9 cellular contexts compared by ENCODE assay signal in genomic region chr1:88801575-88802208, GRCh38.
DNase-seq lines count a peak whose midpoint lies in the region; ATAC-seq, FAIRE-seq and TF ChIP-seq lines count a peak whose summit lies in the region.
"Had no signal": no experiment of that assay in that cellular context is flagged by ENCODE, and none has a peak within 500 bp of the region (broad histone marks: within the 10 kb centered on the region; RNA-seq: fewer than 3 reads in every experiment).

No MANE protein-coding gene starts in this region.

- ATAC-seq in GM12878 (no peak), GM21360 (IDR thresholded peaks at IDR 0.05; ENCODE audit: unreplicated experiment) (no peak)
- no peak for ATAC-seq in naive thymus-derived CD8-positive, alpha-beta T cell
- ATAC-seq in activated CD4-positive, alpha-beta T cell treated with anti-CD3 and anti-CD28 coated beads for 36 hours = no peak

- no peak for TF ChIP-seq RAD21 in GM12878 (IDR thresholded peaks at IDR 0.05; ENCODE audit: insufficient read depth, low read depth, low read length)

- in situ Hi-C loops in GM12878 (cut with MboI) = no loop called here

- SMC1A ChIA-PET in GM12878 (lab: Charles Lee; ENCODE audit: uncharacterized antibody, unreplicated experiment) = interaction anchor here (1.0 to 1.4 kb wide), 3 partner anchors 76 to 145 kb away, joined by 3 to 8 read pairs (median 4); no protein-coding TSS in a partner anchor

- no peaks in the 10 kb centered on the region for H3K27me3 ChIP-seq in GM12878 (replicated peaks in 1 of 2; ENCODE audit: control insufficient read depth in 2 of 2, insufficient read depth in 2 of 2, low read length in 1 of 2)
- H3K27me3 ChIP-seq in neutrophil = no peaks in the 10 kb centered on the region

- no peak for TF ChIP-seq EP300 in GM12878 (IDR thresholded peaks at IDR 0.05; ENCODE audit: borderline replicate concordance in 1 of 2, control insufficient read depth in 1 of 2, low read depth in 2 of 2, low read length in 2 of 2)

- TF ChIP-seq POLR2A in GM12878 (IDR thresholded peaks at IDR 0.05; ENCODE audit: low read depth, low read length) = no peak

- H3K36me3 ChIP-seq in GM12878 (ENCODE audit: control insufficient read depth in 2 of 2, insufficient read depth in 2 of 2, low read length in 1 of 2) (peaks cover 2 to 16% of the 10 kb centered on the region in 2 experiments; a peak in 3 of 4 replicates), neutrophil (peaks cover 28% of the 10 kb centered on the region)

- peak overlapping the region in 3 of 10 donors; percentile 21 to 25 (median 24) for H3K27ac Mint-ChIP-seq in naive thymus-derived CD8-positive, alpha-beta T cell
- H3K27ac Mint-ChIP-seq in activated CD4-positive, alpha-beta T cell treated with anti-CD3 and anti-CD28 coated beads for 36 hours = no peak overlapping the region

- H2AFZ ChIP-seq in GM12878 (ENCODE audit: control insufficient read depth, low read depth, low read length) = no peak overlapping the region

- RAD21 ChIA-PET in GM12878 (lab: Charles Lee; ENCODE audit: unreplicated experiment) = no interaction called here

- no peak overlapping the region for H3K4me2 ChIP-seq in GM12878 (ENCODE audit: control insufficient read depth, insufficient read depth)

- no TSS peak for BruUV-seq in GM12878 (replicated peaks; lab: Mats Ljungman, UMichigan)

- H3K27me3 Mint-ChIP-seq in naive thymus-derived CD8-positive, alpha-beta T cell = no peaks in the 10 kb centered on the region
- H3K27me3 Mint-ChIP-seq in activated CD4-positive, alpha-beta T cell treated with anti-CD3 and anti-CD28 coated beads for 36 hours = no peaks in the 10 kb centered on the region

- intact Hi-C loops in GM12878 (cut with micrococcal nuclease; ENCODE audit: unreplicated experiment) = no loop called here
- intact Hi-C loops in activated CD4-positive, alpha-beta T cell treated with anti-CD3 and anti-CD28 coated beads for 36 hours (cut with DNase I, micrococcal nuclease) = loop anchor here (5.0 kb wide), 2 partner anchors 136 to 144 kb away; no protein-coding TSS in a partner anchor

- no peaks in the 10 kb centered on the region for H4K20me1 ChIP-seq in GM12878 (ENCODE audit: control insufficient read depth, insufficient read depth)

- peak; percentile 17 for DNase-seq in NCI-H82 (lab: John Stamatoyannopoulos, UW)
- no peak for DNase-seq in NCI-H82 treated with DMSO at 0.1 percent for 48 hours (lab: John Stamatoyannopoulos, UW; ENCODE audit: unreplicated experiment)
- DNase-seq in LoVo (ENCODE audit: low spot score) = peak; percentile 67
- DNase-seq in GM12878 (ENCODE audit: low read depth, low spot score) = peak; percentile 12
- DNase-seq in naive thymus-derived CD8-positive, alpha-beta T cell = no peak
- no peak for DNase-seq in activated CD4-positive, alpha-beta T cell treated with anti-CD3 and anti-CD28 coated beads for 36 hours
- DNase-seq: NCI-H2081 had no signal

- H3K4me3 Mint-ChIP-seq in naive thymus-derived CD8-positive, alpha-beta T cell = no peak overlapping the region
- no peak overlapping the region for H3K4me3 Mint-ChIP-seq in activated CD4-positive, alpha-beta T cell treated with anti-CD3 and anti-CD28 coated beads for 36 hours

- H3K4me1 ChIP-seq in GM12878 (ENCODE audit: control insufficient read depth, insufficient read depth, low read length) (no peaks in the 10 kb centered on the region), neutrophil (ENCODE audit: control insufficient read depth in 1 of 2, insufficient read depth in 1 of 2, low read depth in 1 of 2, low read length in 1 of 2) (peaks cover 34 to 35% of the 10 kb centered on the region in 2 experiments)

- H3K9me3 Mint-ChIP-seq in naive thymus-derived CD8-positive, alpha-beta T cell = peaks cover 0 to 17% (median 4%) of the 10 kb centered on the region in 9 donors
- no peaks in the 10 kb centered on the region for H3K9me3 Mint-ChIP-seq in activated CD4-positive, alpha-beta T cell treated with anti-CD3 and anti-CD28 coated beads for 36 hours (ENCODE audit: low read depth)

- POLR2A ChIA-PET in GM12878 (lab: Charles Lee) = no interaction called here
- POLR2A ChIA-PET in naive thymus-derived CD8-positive, alpha-beta T cell (lab: Charles Lee) = no interaction called here
- POLR2A ChIA-PET in activated CD4-positive, alpha-beta T cell treated with anti-CD3 and anti-CD28 coated beads for 36 hours (lab: Charles Lee) = no interaction called here

- no peak for FAIRE-seq in GM12878 (lab: Jason Lieb, UNC)

- no peaks in the 10 kb centered on the region for H3K79me2 ChIP-seq in GM12878 (ENCODE audit: control insufficient read depth, insufficient read depth, low read length)

- H3K36me3 Mint-ChIP-seq in naive thymus-derived CD8-positive, alpha-beta T cell = peaks cover 26 to 79% (median 38%) of the 10 kb centered on the region in 3 donors
- H3K36me3 Mint-ChIP-seq in activated CD4-positive, alpha-beta T cell treated with anti-CD3 and anti-CD28 coated beads for 36 hours (ENCODE audit: low read depth) = peaks cover 32% of the 10 kb centered on the region

- CTCF ChIA-PET in GM12878 (lab: Yijun Ruan, JAX) = interaction anchor here (0.9 to 2.1 kb wide), 5 partner anchors 11 to 83 kb away, joined by 3 to 12 read pairs (median 3); no protein-coding TSS in a partner anchor
- CTCF ChIA-PET in activated CD4-positive, alpha-beta T cell treated with anti-CD3 and anti-CD28 coated beads for 36 hours (lab: Charles Lee) = interaction anchor here (0.6 to 1.6 kb wide), 9 partner anchors 14 to 146 kb away, joined by 3 to 13 read pairs (median 3); partner anchors contain the start of gene GTF2B

- peaks cover 17% of the 10 kb centered on the region for H3K9me3 ChIP-seq in GM12878 (replicated peaks; ENCODE audit: control insufficient read depth, insufficient read depth, low read length)
- no peaks in the 10 kb centered on the region for H3K9me3 ChIP-seq in neutrophil

- 93% methylated on average over 9 of the region's 9 CpGs for WGBS in GM12878 (ENCODE audit: insufficient coverage, insufficient replicate concordance, low lambda C conversion rate, missing lambda C conversion rate)

- H3K27ac ChIP-seq in GM12878 (ENCODE audit: control insufficient read depth, insufficient read depth) (peak overlapping the region; percentile 58), neutrophil (peak overlapping the region; percentile 79)

- TF ChIP-seq CTCF in GM12878 (IDR thresholded peaks at IDR 0.05 in 2 of 3, conservative IDR thresholded peaks at IDR 0.05 in 1 of 3; ENCODE audit: control insufficient read depth in 2 of 3, extremely low read depth in 1 of 3, insufficient read depth in 1 of 3, low read depth in 3 of 3, low read length in 3 of 3) (no peak), neutrophil (IDR thresholded peaks at IDR 0.05) (no peak)

- H3K9ac ChIP-seq in GM12878 (ENCODE audit: control insufficient read depth, insufficient read depth, low read length) = no peak overlapping the region

- H3K4me1 Mint-ChIP-seq in naive thymus-derived CD8-positive, alpha-beta T cell = peaks cover 0 to 8% (median 5%) of the 10 kb centered on the region in 4 donors
- peaks cover 4% of the 10 kb centered on the region for H3K4me1 Mint-ChIP-seq in activated CD4-positive, alpha-beta T cell treated with anti-CD3 and anti-CD28 coated beads for 36 hours

- H3K4me3 ChIP-seq in GM12878 (no peak overlapping the region), neutrophil (ENCODE audit: low read depth in 1 of 2, low read length in 1 of 2) (peak overlapping the region in 1 of 2 experiments; percentile 15)

TF ChIP-seq in GM12878, 131 proteins besides CTCF, POLR2A, EP300 and RAD21:
- TF ChIP-seq RAD51 (IDR thresholded peaks at IDR 0.05) (no peak), CBX5 (IDR thresholded peaks at IDR 0.05; ENCODE audit: low read depth) (peak; percentile 94), TCF12 (IDR thresholded peaks at IDR 0.05; ENCODE audit: low read depth, low read length) (no peak), SRF (IDR thresholded peaks at IDR 0.05; ENCODE audit: low read depth in 2 of 2, low read length in 2 of 2) (peak in 1 of 2 experiments; percentile 85; a peak in 2 of 4 replicates), CHD2 (IDR thresholded peaks at IDR 0.05; ENCODE audit: borderline replicate concordance, low read depth, low read length) (no peak), SPI1 (IDR thresholded peaks at IDR 0.05; ENCODE audit: borderline replicate concordance, insufficient read depth, low read depth, low read length) (peak; percentile 37; the same call in 1 of the 2 replicates), PAX8 (IDR thresholded peaks at IDR 0.05) (no peak), KLF5 (IDR thresholded peaks at IDR 0.05; ENCODE audit: partially characterized antibody) (peak; percentile 55)

Comparison
In these comparisons a context has a peak if more than half of its experiments do, and no peak if none do; other contexts are left out.
1. DNase-seq: peak in NCI-H82 (single experiment), LoVo (single experiment) and GM12878 (single experiment); none in NCI-H82 treated with DMSO at 0.1 percent for 48 hours (single experiment), naive thymus-derived CD8-positive, alpha-beta T cell (0 of 10) and activated CD4-positive, alpha-beta T cell treated with anti-CD3 and anti-CD28 coated beads for 36 hours (single experiment).